In the genomic region with DNA sequence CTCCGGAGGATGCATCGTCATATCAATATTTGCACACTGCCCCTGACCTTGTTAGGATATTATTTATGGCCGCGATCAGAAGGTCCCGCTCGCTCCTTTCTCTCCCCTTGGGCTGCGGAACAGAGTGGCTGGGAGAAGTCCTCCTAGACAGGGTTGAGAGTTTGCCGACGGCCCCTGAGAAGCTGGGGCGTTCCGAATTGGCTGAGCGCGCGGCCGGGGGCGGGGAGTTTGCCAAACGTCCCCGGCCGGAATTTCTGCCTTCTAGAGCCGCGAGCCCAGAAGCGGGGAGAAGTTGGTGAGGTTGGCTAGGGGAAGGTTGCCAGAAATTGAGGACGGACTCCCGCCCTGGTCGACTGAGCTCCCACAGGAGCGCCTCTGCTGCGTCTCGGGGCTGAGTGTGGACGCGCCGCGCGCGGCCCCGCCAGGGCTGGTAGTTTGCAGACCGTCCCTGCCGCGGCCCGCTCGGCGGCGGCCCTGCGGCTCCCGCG, we compare ENCODE assay signal across 8 cellular contexts.
A peak's percentile ranks its signal among the peaks of the same experiment; 100 is the strongest.
DNase-seq lines count a peak whose midpoint lies in the region; ATAC-seq and TF ChIP-seq lines count a peak whose summit lies in the region.

No MANE protein-coding gene starts in this region.

- peak overlapping the region; percentile 89; the same call in 1 of the 2 replicates for H3K27ac ChIP-seq in HUES64 (ENCODE audit: low read depth, low read length)

- H3K4me3 ChIP-seq in HUES64 (ENCODE audit: low read length) (peak overlapping the region; percentile 82), mucosa of stomach (ENCODE audit: low read length) (no peak overlapping the region)

- peak; percentile 65 for ATAC-seq in GM21515 (IDR thresholded peaks at IDR 0.05; ENCODE audit: unreplicated experiment)

- H3K4me1 ChIP-seq in HUES64 (ENCODE audit: insufficient read depth, low read length), result peaks cover 39% of the 10 kb centered on the region
- H3K4me1 ChIP-seq in mucosa of stomach (ENCODE audit: control insufficient read depth, insufficient read depth, low read length), result peaks cover 28% of the 10 kb centered on the region

- H3K36me3 ChIP-seq in HUES64 (ENCODE audit: insufficient read depth, low read length), result no peaks in the 10 kb centered on the region
- no peaks in the 10 kb centered on the region for H3K36me3 ChIP-seq in mucosa of stomach (ENCODE audit: control insufficient read depth, insufficient read depth, low read length)

- H3K9ac ChIP-seq in HUES64 (ENCODE audit: low read depth, low read length) (peak overlapping the region; percentile 69), mucosa of stomach (ENCODE audit: low read length) (peak overlapping the region; percentile 52)

- WGBS in HUES64, result under 1% methylated on average over 45 of the region's 45 CpGs

- no peak for TF ChIP-seq POLR2A in erythroblast (IDR thresholded peaks at IDR 0.05; ENCODE audit: low read length)

- peaks cover 9% of the 10 kb centered on the region for H3K27me3 ChIP-seq in HUES64 (ENCODE audit: insufficient read depth, low read length)
- H3K27me3 ChIP-seq in mucosa of stomach (ENCODE audit: control insufficient read depth, insufficient read depth, low read length), result no peaks in the 10 kb centered on the region

- DNase-seq in DMS114 treated with DMSO at 0.1 percent for 48 hours (lab: John Stamatoyannopoulos, UW; ENCODE audit: unreplicated experiment) (peak; percentile 49), OCI-M2 (lab: John Stamatoyannopoulos, UW; ENCODE audit: unreplicated experiment) (peak; percentile 30), erythroblast (lab: John Stamatoyannopoulos, UW) (peak; percentile 79 to 86)
- DNase-seq in activated T-cell treated with anti-CD3 and anti-CD28 coated beads, Interleukin-2, amount 50 U/mL, for 1 hour, result peak; percentile 82
- peak; percentile 55 to 59 for DNase-seq in stimulated activated CD8-positive, alpha-beta memory T cell treated with anti-CD3 and anti-CD28 coated beads, Interleukin-7, amount 100 ng/mL, for 1 hour (ENCODE audit: low read depth in 2 of 2)

- no peaks in the 10 kb centered on the region for H3K9me3 ChIP-seq in HUES64 (ENCODE audit: insufficient read depth, low read depth, low read length)
- no peaks in the 10 kb centered on the region for H3K9me3 ChIP-seq in mucosa of stomach (ENCODE audit: control insufficient read depth, low read length)

Comparison
In these comparisons a context has a peak if more than half of its experiments do, and no peak if none do; other contexts are left out.
1. DNase-seq: peak in every context shown above with its lines; median percentile 82 in erythroblast; 82 in activated T-cell treated with anti-CD3 and anti-CD28 coated beads, Interleukin-2, amount 50 U/mL, for 1 hour; 57 in stimulated activated CD8-positive, alpha-beta memory T cell treated with anti-CD3 and anti-CD28 coated beads, Interleukin-7, amount 100 ng/mL, for 1 hour; 49 in DMS114 treated with DMSO at 0.1 percent for 48 hours; 30 in OCI-M2.